In the genomic region with DNA sequence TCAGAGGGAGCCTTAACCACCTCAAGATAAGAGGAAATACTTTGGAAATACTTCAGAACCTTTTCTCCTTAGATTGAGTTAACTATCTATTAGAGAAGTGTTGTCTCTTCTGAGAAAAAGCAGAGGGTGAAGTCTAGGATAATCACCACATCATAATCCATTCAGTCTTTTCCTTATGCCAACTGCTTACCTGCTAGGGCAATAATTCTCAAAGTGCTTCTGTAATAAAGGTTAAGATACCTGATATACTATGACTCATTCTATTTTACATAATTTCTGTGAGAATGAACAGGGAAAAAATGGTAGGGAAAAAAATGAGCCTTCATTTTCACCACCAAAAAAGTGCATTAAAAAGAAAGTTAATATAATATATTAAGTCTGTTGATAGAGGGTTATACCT, we compare ENCODE assay signal across 26 cellular contexts.
DNase-seq lines count a peak whose midpoint lies in the region; ATAC-seq and TF ChIP-seq lines count a peak whose summit lies in the region.
"Had no signal": no experiment of that assay in that cellular context is flagged by ENCODE, and none has a peak within 500 bp of the region (broad histone marks: within the 10 kb centered on the region; RNA-seq: fewer than 3 reads in every experiment).

No MANE protein-coding gene starts in this region.

- H3K4me1 ChIP-seq in RWPE2 (ENCODE audit: insufficient read depth, poor library complexity, severe bottlenecking) (peaks cover 7% of the 10 kb centered on the region), hepatocyte (ENCODE audit: insufficient read depth) (no peaks in the 10 kb centered on the region), transverse colon (peaks cover 7 to 28% (median 13%) of the 10 kb centered on the region in 4 donors), right lobe of liver (peaks cover 0 to 10% (median 0%) of the 10 kb centered on the region in 4 donors)
- H3K4me1 ChIP-seq: BLaER1 had no signal

- ATAC-seq in RWPE2 (ENCODE audit: low read depth), result peak; percentile 58; the same call in 2 of the 3 replicates
- no peak for ATAC-seq in right lobe of liver
- ATAC-seq: GM12878 had no signal

- no peak overlapping the region for H3K27ac ChIP-seq in RWPE2 (ENCODE audit: poor library complexity, severe bottlenecking)
- H3K27ac ChIP-seq in hepatocyte, result peak overlapping the region; percentile 84
- peak overlapping the region; percentile 63 to 88 (median 82) for H3K27ac ChIP-seq in transverse colon
- H3K27ac ChIP-seq in right lobe of liver, result peak overlapping the region in 1 of 3 donors; percentile 30
- H3K27ac ChIP-seq: BLaER1, KMS-11 had no signal

- in situ Hi-C loops in transverse colon (cut with MboI; ENCODE audit: low pct_ligation_motif_present in 1 of 4, low pct_unique_long_range_greater_than_20kb in 1 of 4, low sequenced_read_pairs in 3 of 4), result no loop called here

- no peaks in the 10 kb centered on the region for H3K9me2 ChIP-seq in hepatocyte (replicated peaks; ENCODE audit: insufficient read depth)
- H3K9me2 ChIP-seq: SK-N-SH had no signal

- H4K20me1 ChIP-seq in hepatocyte (ENCODE audit: insufficient read depth, poor library complexity, severe bottlenecking), result no peaks in the 10 kb centered on the region
- H4K20me1 ChIP-seq: BLaER1 had no signal

- no peak overlapping the region for H2AFZ ChIP-seq in hepatocyte

- TF ChIP-seq CTCF in RWPE2 (IDR thresholded peaks at IDR 0.05; ENCODE audit: poor library complexity, severe bottlenecking), result no peak
- no peak for TF ChIP-seq CTCF in hepatocyte (IDR thresholded peaks at IDR 0.05; ENCODE audit: poor library complexity)
- TF ChIP-seq CTCF in transverse colon (IDR thresholded peaks at IDR 0.05), result no peak
- no peak for TF ChIP-seq CTCF in right lobe of liver (IDR thresholded peaks at IDR 0.05)

- H3K9me3 ChIP-seq in RWPE2 (ENCODE audit: severe bottlenecking), result no peaks in the 10 kb centered on the region
- no peaks in the 10 kb centered on the region for H3K9me3 ChIP-seq in hepatocyte (ENCODE audit: low read depth)
- H3K9me3 ChIP-seq in transverse colon, result no peaks in the 10 kb centered on the region
- H3K9me3 ChIP-seq in right lobe of liver, result no peaks in the 10 kb centered on the region
- H3K9me3 ChIP-seq: BLaER1, SK-N-SH had no signal

- no peak overlapping the region for H3K4me2 ChIP-seq in hepatocyte
- H3K4me2 ChIP-seq: BLaER1, KMS-11, SK-N-SH had no signal

- no peak overlapping the region for H3K4me3 ChIP-seq in RWPE2 (ENCODE audit: severe bottlenecking)
- H3K4me3 ChIP-seq in hepatocyte, result no peak overlapping the region
- H3K4me3 ChIP-seq in transverse colon, result no peak overlapping the region
- no peak overlapping the region for H3K4me3 ChIP-seq in right lobe of liver
- H3K4me3 ChIP-seq: BLaER1, GM12878 had no signal

- intact Hi-C loops in transverse colon (cut with DNase I; ENCODE audit: low total_unique reads) (no loop called here), right lobe of liver (cut with DNase I) (no loop called here)

- no peaks in the 10 kb centered on the region for H3K79me2 ChIP-seq in hepatocyte

- TF ChIP-seq EP300 in transverse colon (IDR thresholded peaks at IDR 0.05; ENCODE audit: low read depth), result no peak

- H3K36me3 ChIP-seq in RWPE2 (ENCODE audit: low read depth) (no peaks in the 10 kb centered on the region), hepatocyte (replicated peaks; ENCODE audit: insufficient read depth, low read depth) (no peaks in the 10 kb centered on the region), transverse colon (no peaks in the 10 kb centered on the region), right lobe of liver (no peaks in the 10 kb centered on the region)
- H3K36me3 ChIP-seq: BLaER1 had no signal

- TF ChIP-seq POLR2A in transverse colon (IDR thresholded peaks at IDR 0.05), result no peak
- no peak for TF ChIP-seq POLR2A in right lobe of liver (IDR thresholded peaks at IDR 0.05)

- DNase-seq in HT-29 (ENCODE audit: low spot score) (peak; percentile 27), RWPE2 (ENCODE audit: low spot score) (no peak), hepatocyte (ENCODE audit: low spot score) (no peak), transverse colon (no peak), right lobe of liver (no peak), NCI-H524 (lab: John Stamatoyannopoulos, UW) (no peak)
- DNase-seq in stimulated activated CD4-positive, alpha-beta T cell treated with anti-CD3 and anti-CD28 coated beads, Interleukin-4, amount 100 ng/mL, for 1 hour, result no peak
- DNase-seq: ACHN; CD4-positive, alpha-beta T cell; COR-L47; DND-41; H9; IMR-90; NCI-H1105; NCI-H146; NCI-H2029; NCI-H2171; NCI-H345; NCI-H524 treated with DMSO at 0.1 percent for 48 hours; OCI-M1; RPMI8226; SIG-M5; SK-N-SH had no signal

- no peaks in the 10 kb centered on the region for H3K27me3 ChIP-seq in RWPE2 (ENCODE audit: insufficient read depth, poor library complexity, severe bottlenecking)
- no peaks in the 10 kb centered on the region for H3K27me3 ChIP-seq in hepatocyte
- H3K27me3 ChIP-seq in transverse colon, result no peaks in the 10 kb centered on the region
- H3K27me3 ChIP-seq in right lobe of liver, result no peaks in the 10 kb centered on the region
- H3K27me3 ChIP-seq: BLaER1 had no signal
